In the genomic region with DNA sequence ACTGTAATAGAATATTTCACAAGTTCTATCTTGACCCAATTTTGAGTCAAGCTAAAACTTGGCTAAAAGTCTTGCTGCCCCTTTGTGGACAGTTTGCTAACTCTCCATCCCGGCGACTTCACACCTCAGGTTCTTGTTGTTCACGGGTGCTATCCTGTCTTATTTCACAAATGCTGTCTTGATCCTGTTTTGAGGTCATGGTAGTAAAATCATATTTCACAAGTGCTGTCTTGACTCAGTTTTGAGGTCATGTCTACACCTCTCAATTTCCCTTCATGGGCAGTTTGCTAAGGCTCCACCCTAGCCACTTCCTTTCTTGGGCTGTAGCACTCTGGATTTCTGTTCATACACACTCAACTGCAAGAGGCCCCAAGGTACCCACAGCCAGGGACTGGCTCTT, we compare ENCODE assay signal across 14 cellular contexts. TPM values are rescaled to one million over a fixed set of nuclear protein-coding genes. Genes with fewer than 3 reads are reported as not detected.
DNase-seq lines count a peak whose midpoint lies in the region; ATAC-seq and TF ChIP-seq lines count a peak whose summit lies in the region.
"Had no signal": no experiment of that assay in that cellular context is flagged by ENCODE, and none has a peak within 500 bp of the region (broad histone marks: within the 10 kb centered on the region; RNA-seq: fewer than 3 reads in every experiment).

No MANE protein-coding gene starts in this region.

- H3K27ac Mint-ChIP-seq in T-helper 1 cell treated with Interleukin-12 subunit alpha and Interleukin-12 subunit beta and Interleukin-4 antibody, amounts not matched to agents 30 μg/mL and 1 μg/mL, for 36 hours: peak overlapping the region; percentile 90
- H3K27ac Mint-ChIP-seq in immature natural killer cell: peak overlapping the region; percentile 91 to 99 (median 96)
- H3K27ac Mint-ChIP-seq: stimulated activated naive B cell treated with anti-CD40 and anti-IgM and Interleukin-4, amounts not matched to agents 10 μg/mL and 1 μg/mL and 100 μg/mL, for 72 hours had no signal

- TF ChIP-seq CTCF in colonic mucosa (IDR thresholded peaks at IDR 0.05) (no peak), ascending aorta (IDR thresholded peaks at IDR 0.05) (no peak)

- H3K9ac ChIP-seq in colonic mucosa (ENCODE audit: low read depth in 2 of 2, low read length in 2 of 2): no peak overlapping the region

- H3K4me3 ChIP-seq in colonic mucosa (no peak overlapping the region), ascending aorta (no peak overlapping the region)

- H3K27ac ChIP-seq in colonic mucosa (no peak overlapping the region), ascending aorta (no peak overlapping the region)
- H3K27ac ChIP-seq: foreskin keratinocyte had no signal

- H3K9me3 Mint-ChIP-seq in T-helper 1 cell treated with Interleukin-12 subunit alpha and Interleukin-12 subunit beta and Interleukin-4 antibody, amounts not matched to agents 30 μg/mL and 1 μg/mL, for 36 hours: peaks cover 11% of the 10 kb centered on the region
- peaks cover 0 to 15% (median 5%) of the 10 kb centered on the region in 6 donors for H3K9me3 Mint-ChIP-seq in immature natural killer cell

- H3K36me3 ChIP-seq in colonic mucosa (no peaks in the 10 kb centered on the region), ascending aorta (no peaks in the 10 kb centered on the region)

- peaks cover 10% of the 10 kb centered on the region for H3K36me3 Mint-ChIP-seq in T-helper 1 cell treated with Interleukin-12 subunit alpha and Interleukin-12 subunit beta and Interleukin-4 antibody, amounts not matched to agents 30 μg/mL and 1 μg/mL, for 36 hours (ENCODE audit: low read depth)
- H3K36me3 Mint-ChIP-seq in immature natural killer cell: peaks cover 14 to 21% (median 17%) of the 10 kb centered on the region in 3 donors
- H3K36me3 Mint-ChIP-seq: naive B cell; stimulated activated naive B cell treated with anti-CD40 and anti-IgM and Interleukin-4, amounts not matched to agents 10 μg/mL and 1 μg/mL and 100 μg/mL, for 72 hours had no signal

- DNase-seq in stimulated activated CD4-positive, alpha-beta T cell treated with anti-CD3 and anti-CD28 coated beads, Interleukin-4, amount 100 ng/mL, for 24 hours: peak; percentile 13
- DNase-seq in stimulated activated CD4-positive, alpha-beta T cell treated with anti-CD3 and anti-CD28 coated beads, Interleukin-4, amount 100 ng/mL, for 1 hour: no peak
- peak; percentile 89 to 92 (median 90) for DNase-seq in immature natural killer cell
- DNase-seq in KG1 (lab: John Stamatoyannopoulos, UW): no peak
- DNase-seq in colonic mucosa: no peak
- no peak for DNase-seq in ascending aorta (ENCODE audit: low spot score in 2 of 2)
- DNase-seq: C1 segment of cervical spinal cord; foreskin keratinocyte; islet precursor cell; naive B cell; NCI-H1694 treated with DMSO at 0.1 percent for 48 hours; stimulated activated naive B cell treated with anti-CD40 and anti-IgM and Interleukin-4, amounts not matched to agents 10 μg/mL and 1 μg/mL and 100 μg/mL, for 72 hours had no signal

- intact Hi-C loops in colonic mucosa (cut with DNase I) (no loop called here), ascending aorta (cut with DNase I) (no loop called here)

- no peak for ATAC-seq in GM21381 (IDR thresholded peaks at IDR 0.05; ENCODE audit: unreplicated experiment)
- ATAC-seq: foreskin keratinocyte; stimulated activated naive B cell treated with anti-CD40 and anti-IgM and Interleukin-4, amounts not matched to agents 10 μg/mL and 1 μg/mL and 100 μg/mL, for 72 hours had no signal

- H3K27me3 ChIP-seq in colonic mucosa (no peaks in the 10 kb centered on the region), ascending aorta (no peaks in the 10 kb centered on the region)
- H3K27me3 ChIP-seq: foreskin keratinocyte had no signal

- peak overlapping the region; percentile 16 for H3K4me3 Mint-ChIP-seq in T-helper 1 cell treated with Interleukin-12 subunit alpha and Interleukin-12 subunit beta and Interleukin-4 antibody, amounts not matched to agents 30 μg/mL and 1 μg/mL, for 36 hours
- peak overlapping the region; percentile 45 to 84 (median 76) for H3K4me3 Mint-ChIP-seq in immature natural killer cell
- H3K4me3 Mint-ChIP-seq: naive B cell; stimulated activated naive B cell treated with anti-CD40 and anti-IgM and Interleukin-4, amounts not matched to agents 10 μg/mL and 1 μg/mL and 100 μg/mL, for 72 hours had no signal

- H3K4me1 ChIP-seq in colonic mucosa: no peaks in the 10 kb centered on the region
- H3K4me1 ChIP-seq in ascending aorta: peaks cover 0 to 4% of the 10 kb centered on the region in 2 donors
- H3K4me1 ChIP-seq: foreskin keratinocyte had no signal

- H3K9me3 ChIP-seq in colonic mucosa (no peaks in the 10 kb centered on the region), ascending aorta (no peaks in the 10 kb centered on the region)

- peaks cover 22% of the 10 kb centered on the region for H3K4me1 Mint-ChIP-seq in T-helper 1 cell treated with Interleukin-12 subunit alpha and Interleukin-12 subunit beta and Interleukin-4 antibody, amounts not matched to agents 30 μg/mL and 1 μg/mL, for 36 hours (ENCODE audit: low read depth)
- peaks cover 80 to 99% of the 10 kb centered on the region in 2 donors for H3K4me1 Mint-ChIP-seq in immature natural killer cell
- H3K4me1 Mint-ChIP-seq: naive B cell; stimulated activated naive B cell treated with anti-CD40 and anti-IgM and Interleukin-4, amounts not matched to agents 10 μg/mL and 1 μg/mL and 100 μg/mL, for 72 hours had no signal

- H3K27me3 Mint-ChIP-seq in T-helper 1 cell treated with Interleukin-12 subunit alpha and Interleukin-12 subunit beta and Interleukin-4 antibody, amounts not matched to agents 30 μg/mL and 1 μg/mL, for 36 hours (ENCODE audit: low read depth): peaks cover 3% of the 10 kb centered on the region
- peaks cover 2 to 16% (median 5%) of the 10 kb centered on the region in 3 donors for H3K27me3 Mint-ChIP-seq in immature natural killer cell (ENCODE audit: low read depth in 3 of 3)
- H3K27me3 Mint-ChIP-seq: naive B cell; stimulated activated naive B cell treated with anti-CD40 and anti-IgM and Interleukin-4, amounts not matched to agents 10 μg/mL and 1 μg/mL and 100 μg/mL, for 72 hours had no signal

RNA-seq across cellular contexts. Expression of gene GK5, which starts 45.0 kb away (rescaled TPM):
- polyA plus RNA-seq in immature natural killer cell: 10 to 100 TPM; 14.1 to 32.9 (median 24.2) TPM
- total RNA-seq in colonic mucosa: 10 to 100 TPM; 35.2 to 40.7 TPM
- total RNA-seq in ascending aorta: 90.9 TPM

Comparison
In these comparisons a context has a peak if more than half of its experiments do, and no peak if none do; other contexts are left out.
1. DNase-seq: peak in stimulated activated CD4-positive, alpha-beta T cell treated with anti-CD3 and anti-CD28 coated beads, Interleukin-4, amount 100 ng/mL, for 24 hours (single experiment) and immature natural killer cell (3 of 3); none in stimulated activated CD4-positive, alpha-beta T cell treated with anti-CD3 and anti-CD28 coated beads, Interleukin-4, amount 100 ng/mL, for 1 hour (single experiment), KG1 (single experiment), colonic mucosa (single experiment) and ascending aorta (0 of 2).